Comparison of ENCODE assay signal across 1 cellular context in genomic region chr2:118084483-118085089, GRCh38.
TF ChIP-seq lines count a peak whose summit lies in the region.

No MANE protein-coding gene starts in this region.

TF ChIP-seq in HepG2, 621 proteins besides CTCF, POLR2A, EP300 and RAD21 (continued from another document and continues in another):
- no peak for TF ChIP-seq ZNF609 (CRISPR knock-in tag; IDR thresholded peaks at IDR 0.05; ENCODE audit: borderline replicate concordance)
- TF ChIP-seq MEF2D (CRISPR knock-in tag; IDR thresholded peaks at IDR 0.05), result peak; percentile 44; the same call in 1 of the 2 replicates
- no peak for TF ChIP-seq NONO (IDR thresholded peaks at IDR 0.05)
- no peak for TF ChIP-seq NONO (CRISPR knock-in tag; conservative IDR thresholded peaks at IDR 0.05)
- TF ChIP-seq ZBTB25 (CRISPR knock-in tag; IDR thresholded peaks at IDR 0.05), result no peak
- TF ChIP-seq ZNF276 (CRISPR knock-in tag; IDR thresholded peaks at IDR 0.05; ENCODE audit: low read depth), result no peak
- no peak for TF ChIP-seq MED13 (CRISPR knock-in tag; IDR thresholded peaks at IDR 0.05)
- TF ChIP-seq, protein P1, sequence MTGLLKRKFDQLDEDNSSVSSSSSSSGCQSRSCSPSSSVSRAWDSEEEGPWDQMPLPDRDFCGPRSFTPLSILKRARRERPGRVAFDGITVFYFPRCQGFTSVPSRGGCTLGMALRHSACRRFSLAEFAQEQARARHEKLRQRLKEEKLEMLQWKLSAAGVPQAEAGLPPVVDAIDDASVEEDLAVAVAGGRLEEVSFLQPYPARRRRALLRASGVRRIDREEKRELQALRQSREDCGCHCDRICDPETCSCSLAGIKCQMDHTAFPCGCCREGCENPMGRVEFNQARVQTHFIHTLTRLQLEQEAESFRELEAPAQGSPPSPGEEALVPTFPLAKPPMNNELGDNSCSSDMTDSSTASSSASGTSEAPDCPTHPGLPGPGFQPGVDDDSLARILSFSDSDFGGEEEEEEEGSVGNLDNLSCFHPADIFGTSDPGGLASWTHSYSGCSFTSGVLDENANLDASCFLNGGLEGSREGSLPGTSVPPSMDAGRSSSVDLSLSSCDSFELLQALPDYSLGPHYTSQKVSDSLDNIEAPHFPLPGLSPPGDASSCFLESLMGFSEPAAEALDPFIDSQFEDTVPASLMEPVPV (CRISPR knock-in tag; IDR thresholded peaks at IDR 0.05), result no peak
- TF ChIP-seq, protein P2, sequence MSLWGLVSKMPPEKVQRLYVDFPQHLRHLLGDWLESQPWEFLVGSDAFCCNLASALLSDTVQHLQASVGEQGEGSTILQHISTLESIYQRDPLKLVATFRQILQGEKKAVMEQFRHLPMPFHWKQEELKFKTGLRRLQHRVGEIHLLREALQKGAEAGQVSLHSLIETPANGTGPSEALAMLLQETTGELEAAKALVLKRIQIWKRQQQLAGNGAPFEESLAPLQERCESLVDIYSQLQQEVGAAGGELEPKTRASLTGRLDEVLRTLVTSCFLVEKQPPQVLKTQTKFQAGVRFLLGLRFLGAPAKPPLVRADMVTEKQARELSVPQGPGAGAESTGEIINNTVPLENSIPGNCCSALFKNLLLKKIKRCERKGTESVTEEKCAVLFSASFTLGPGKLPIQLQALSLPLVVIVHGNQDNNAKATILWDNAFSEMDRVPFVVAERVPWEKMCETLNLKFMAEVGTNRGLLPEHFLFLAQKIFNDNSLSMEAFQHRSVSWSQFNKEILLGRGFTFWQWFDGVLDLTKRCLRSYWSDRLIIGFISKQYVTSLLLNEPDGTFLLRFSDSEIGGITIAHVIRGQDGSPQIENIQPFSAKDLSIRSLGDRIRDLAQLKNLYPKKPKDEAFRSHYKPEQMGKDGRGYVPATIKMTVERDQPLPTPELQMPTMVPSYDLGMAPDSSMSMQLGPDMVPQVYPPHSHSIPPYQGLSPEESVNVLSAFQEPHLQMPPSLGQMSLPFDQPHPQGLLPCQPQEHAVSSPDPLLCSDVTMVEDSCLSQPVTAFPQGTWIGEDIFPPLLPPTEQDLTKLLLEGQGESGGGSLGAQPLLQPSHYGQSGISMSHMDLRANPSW (CRISPR knock-in tag; IDR thresholded peaks at IDR 0.05; ENCODE audit: borderline replicate concordance), result 0 out of 2 replicates have a peak, but pooled peaks have one; percentile 43
- no peak for TF ChIP-seq ZBTB38 (CRISPR knock-in tag; IDR thresholded peaks at IDR 0.05)
- no peak for TF ChIP-seq TBX3 (IDR thresholded peaks at IDR 0.05; ENCODE audit: borderline replicate concordance)
- no peak for TF ChIP-seq NFKB2 (CRISPR knock-in tag; IDR thresholded peaks at IDR 0.05; ENCODE audit: borderline replicate concordance)
- TF ChIP-seq, protein P3, sequence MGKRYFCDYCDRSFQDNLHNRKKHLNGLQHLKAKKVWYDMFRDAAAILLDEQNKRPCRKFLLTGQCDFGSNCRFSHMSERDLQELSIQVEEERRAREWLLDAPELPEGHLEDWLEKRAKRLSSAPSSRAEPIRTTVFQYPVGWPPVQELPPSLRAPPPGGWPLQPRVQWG (CRISPR knock-in tag; IDR thresholded peaks at IDR 0.05; ENCODE audit: borderline replicate concordance, low read depth), result no peak
- TF ChIP-seq ZNF775 (CRISPR knock-in tag; IDR thresholded peaks at IDR 0.05; ENCODE audit: borderline replicate concordance), result no peak
- no peak for TF ChIP-seq ZNF446 (CRISPR knock-in tag; IDR thresholded peaks at IDR 0.05)
- no peak for TF ChIP-seq ZNF329 (CRISPR knock-in tag; IDR thresholded peaks at IDR 0.05; ENCODE audit: low read depth)
- TF ChIP-seq KDM6A (CRISPR knock-in tag; IDR thresholded peaks at IDR 0.05; ENCODE audit: low read depth), result 0 out of 2 replicates have a peak, but pooled peaks have one; percentile 52
- no peak for TF ChIP-seq ASH2L (IDR thresholded peaks at IDR 0.05; ENCODE audit: insufficient read length, low read depth, low read length)
- TF ChIP-seq, protein P4, sequence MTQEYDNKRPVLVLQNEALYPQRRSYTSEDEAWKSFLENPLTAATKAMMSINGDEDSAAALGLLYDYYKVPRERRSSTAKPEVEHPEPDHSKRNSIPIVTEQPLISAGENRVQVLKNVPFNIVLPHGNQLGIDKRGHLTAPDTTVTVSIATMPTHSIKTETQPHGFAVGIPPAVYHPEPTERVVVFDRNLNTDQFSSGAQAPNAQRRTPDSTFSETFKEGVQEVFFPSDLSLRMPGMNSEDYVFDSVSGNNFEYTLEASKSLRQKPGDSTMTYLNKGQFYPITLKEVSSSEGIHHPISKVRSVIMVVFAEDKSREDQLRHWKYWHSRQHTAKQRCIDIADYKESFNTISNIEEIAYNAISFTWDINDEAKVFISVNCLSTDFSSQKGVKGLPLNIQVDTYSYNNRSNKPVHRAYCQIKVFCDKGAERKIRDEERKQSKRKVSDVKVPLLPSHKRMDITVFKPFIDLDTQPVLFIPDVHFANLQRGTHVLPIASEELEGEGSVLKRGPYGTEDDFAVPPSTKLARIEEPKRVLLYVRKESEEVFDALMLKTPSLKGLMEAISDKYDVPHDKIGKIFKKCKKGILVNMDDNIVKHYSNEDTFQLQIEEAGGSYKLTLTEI (CRISPR knock-in tag; conservative IDR thresholded peaks at IDR 0.05), result no peak
- TF ChIP-seq, protein P5, sequence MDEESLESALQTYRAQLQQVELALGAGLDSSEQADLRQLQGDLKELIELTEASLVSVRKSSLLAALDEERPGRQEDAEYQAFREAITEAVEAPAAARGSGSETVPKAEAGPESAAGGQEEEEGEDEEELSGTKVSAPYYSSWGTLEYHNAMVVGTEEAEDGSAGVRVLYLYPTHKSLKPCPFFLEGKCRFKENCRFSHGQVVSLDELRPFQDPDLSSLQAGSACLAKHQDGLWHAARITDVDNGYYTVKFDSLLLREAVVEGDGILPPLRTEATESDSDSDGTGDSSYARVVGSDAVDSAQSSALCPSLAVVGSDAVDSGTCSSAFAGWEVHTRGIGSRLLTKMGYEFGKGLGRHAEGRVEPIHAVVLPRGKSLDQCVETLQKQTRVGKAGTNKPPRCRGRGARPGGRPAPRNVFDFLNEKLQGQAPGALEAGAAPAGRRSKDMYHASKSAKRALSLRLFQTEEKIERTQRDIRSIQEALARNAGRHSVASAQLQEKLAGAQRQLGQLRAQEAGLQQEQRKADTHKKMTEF (CRISPR knock-in tag; IDR thresholded peaks at IDR 0.05), result no peak
- no peak for TF ChIP-seq HDAC1 (CRISPR knock-in tag; IDR thresholded peaks at IDR 0.05)
- no peak for TF ChIP-seq EEA1 (CRISPR knock-in tag; IDR thresholded peaks at IDR 0.05; ENCODE audit: borderline replicate concordance)
- TF ChIP-seq, protein P6, sequence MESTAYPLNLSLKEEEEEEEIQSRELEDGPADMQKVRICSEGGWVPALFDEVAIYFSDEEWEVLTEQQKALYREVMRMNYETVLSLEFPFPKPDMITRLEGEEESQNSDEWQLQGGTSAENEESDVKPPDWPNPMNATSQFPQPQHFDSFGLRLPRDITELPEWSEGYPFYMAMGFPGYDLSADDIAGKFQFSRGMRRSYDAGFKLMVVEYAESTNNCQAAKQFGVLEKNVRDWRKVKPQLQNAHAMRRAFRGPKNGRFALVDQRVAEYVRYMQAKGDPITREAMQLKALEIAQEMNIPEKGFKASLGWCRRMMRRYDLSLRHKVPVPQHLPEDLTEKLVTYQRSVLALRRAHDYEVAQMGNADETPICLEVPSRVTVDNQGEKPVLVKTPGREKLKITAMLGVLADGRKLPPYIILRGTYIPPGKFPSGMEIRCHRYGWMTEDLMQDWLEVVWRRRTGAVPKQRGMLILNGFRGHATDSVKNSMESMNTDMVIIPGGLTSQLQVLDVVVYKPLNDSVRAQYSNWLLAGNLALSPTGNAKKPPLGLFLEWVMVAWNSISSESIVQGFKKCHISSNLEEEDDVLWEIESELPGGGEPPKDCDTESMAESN (CRISPR knock-in tag; conservative IDR thresholded peaks at IDR 0.05), result no peak
- no peak for TF ChIP-seq NFATC3 (CRISPR knock-in tag; IDR thresholded peaks at IDR 0.05)
- no peak for TF ChIP-seq TARDBP (CRISPR knock-in tag; IDR thresholded peaks at IDR 0.05)
- TF ChIP-seq KLF6 (CRISPR knock-in tag; IDR thresholded peaks at IDR 0.05), result peak; percentile 51; the same call in 1 of the 2 replicates
- TF ChIP-seq, protein P7, sequence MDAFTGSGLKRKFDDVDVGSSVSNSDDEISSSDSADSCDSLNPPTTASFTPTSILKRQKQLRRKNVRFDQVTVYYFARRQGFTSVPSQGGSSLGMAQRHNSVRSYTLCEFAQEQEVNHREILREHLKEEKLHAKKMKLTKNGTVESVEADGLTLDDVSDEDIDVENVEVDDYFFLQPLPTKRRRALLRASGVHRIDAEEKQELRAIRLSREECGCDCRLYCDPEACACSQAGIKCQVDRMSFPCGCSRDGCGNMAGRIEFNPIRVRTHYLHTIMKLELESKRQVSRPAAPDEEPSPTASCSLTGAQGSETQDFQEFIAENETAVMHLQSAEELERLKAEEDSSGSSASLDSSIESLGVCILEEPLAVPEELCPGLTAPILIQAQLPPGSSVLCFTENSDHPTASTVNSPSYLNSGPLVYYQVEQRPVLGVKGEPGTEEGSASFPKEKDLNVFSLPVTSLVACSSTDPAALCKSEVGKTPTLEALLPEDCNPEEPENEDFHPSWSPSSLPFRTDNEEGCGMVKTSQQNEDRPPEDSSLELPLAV (CRISPR knock-in tag; conservative IDR thresholded peaks at IDR 0.05; ENCODE audit: low read depth), result no peak
- TF ChIP-seq TGIF2 (CRISPR knock-in tag; IDR thresholded peaks at IDR 0.05), result no peak
- TF ChIP-seq ZEB1 (IDR thresholded peaks at IDR 0.05; ENCODE audit: insufficient replicate concordance, low read depth), result no peak
- TF ChIP-seq FLYWCH1 (CRISPR knock-in tag; IDR thresholded peaks at IDR 0.05), result no peak
- TF ChIP-seq ZBTB49 (CRISPR knock-in tag; IDR thresholded peaks at IDR 0.05; ENCODE audit: borderline replicate concordance), result no peak
